1 cellular context compared by ENCODE assay signal in the genomic region with DNA sequence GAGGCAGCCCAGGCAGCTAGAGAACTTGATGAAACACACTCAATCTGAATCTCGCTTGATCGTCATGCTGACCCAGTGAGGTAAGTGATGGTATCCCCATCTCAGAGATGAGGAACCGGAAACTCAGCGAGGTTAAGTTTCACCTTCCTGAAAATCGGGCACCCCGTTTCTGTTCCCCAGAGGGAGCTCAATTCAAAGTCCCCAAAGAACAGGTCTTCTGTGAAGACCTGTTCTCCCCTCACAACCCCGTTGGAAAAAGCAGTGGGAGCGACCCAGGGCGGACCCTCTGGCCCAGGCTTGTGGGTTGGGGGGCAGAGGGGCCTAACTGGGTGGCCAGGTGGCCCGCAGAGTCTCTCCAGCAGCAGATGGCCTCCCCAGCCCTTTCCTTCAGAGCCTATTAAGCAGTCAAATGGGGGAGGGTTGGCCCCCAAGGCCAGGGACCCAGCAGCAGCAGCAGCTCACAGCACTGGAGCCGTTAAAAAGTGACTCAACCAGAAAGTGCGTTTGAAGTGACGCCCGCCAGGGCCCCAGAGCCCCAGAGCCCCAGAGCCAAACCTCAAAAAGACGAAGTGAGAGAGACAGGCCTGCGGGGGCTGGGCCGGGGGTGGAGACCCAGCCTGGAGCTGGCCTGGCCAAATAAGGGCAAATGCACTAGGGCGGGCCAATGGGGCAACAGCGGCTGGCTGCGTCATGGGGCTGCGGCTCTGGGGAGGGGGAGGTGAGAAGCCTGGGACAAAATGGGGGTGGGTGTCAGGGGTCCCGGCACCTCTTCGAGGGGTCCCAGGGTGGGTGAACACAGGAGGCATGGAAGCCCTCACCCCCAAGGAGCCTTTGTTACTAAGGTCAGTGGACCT.
A peak's percentile ranks its signal among the peaks of the same experiment; 100 is the strongest.
TF ChIP-seq lines count a peak whose summit lies in the region.

No MANE protein-coding gene starts in this region.

TF ChIP-seq in HepG2, 621 proteins besides CTCF, POLR2A, EP300 and RAD21 (continued from another document and continues in another):
- TF ChIP-seq THAP9 (CRISPR knock-in tag; IDR thresholded peaks at IDR 0.05; ENCODE audit: borderline replicate concordance): 0 out of 2 replicates have a peak, but pooled peaks have one; percentile 39
- TF ChIP-seq PHB2 (IDR thresholded peaks at IDR 0.05; ENCODE audit: partially characterized antibody): no peak
- peak; percentile 67 for TF ChIP-seq ZNF280B (CRISPR knock-in tag; IDR thresholded peaks at IDR 0.05; ENCODE audit: borderline replicate concordance)
- no peak for TF ChIP-seq E2F1 (CRISPR knock-in tag; IDR thresholded peaks at IDR 0.05)
- TF ChIP-seq, protein P1, sequence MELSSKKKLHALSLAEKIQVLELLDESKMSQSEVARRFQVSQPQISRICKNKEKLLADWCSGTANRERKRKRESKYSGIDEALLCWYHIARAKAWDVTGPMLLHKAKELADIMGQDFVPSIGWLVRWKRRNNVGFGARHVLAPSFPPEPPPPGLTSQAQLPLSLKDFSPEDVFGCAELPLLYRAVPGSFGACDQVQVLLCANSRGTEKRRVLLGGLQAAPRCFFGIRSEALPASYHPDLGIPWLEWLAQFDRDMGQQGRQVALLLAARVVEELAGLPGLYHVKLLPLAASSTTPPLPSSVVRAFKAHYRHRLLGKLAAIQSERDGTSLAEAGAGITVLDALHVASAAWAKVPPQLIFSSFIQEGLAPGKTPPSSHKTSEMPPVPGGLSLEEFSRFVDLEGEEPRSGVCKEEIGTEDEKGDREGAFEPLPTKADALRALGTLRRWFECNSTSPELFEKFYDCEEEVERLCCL (CRISPR knock-in tag; IDR thresholded peaks at IDR 0.05; ENCODE audit: borderline replicate concordance): 0 out of 2 replicates have a peak, but pooled peaks have one; percentile 46
- no peak for TF ChIP-seq YY1 (IDR thresholded peaks at IDR 0.05; ENCODE audit: insufficient read depth, insufficient replicate concordance, low read depth, low read length)
- TF ChIP-seq, protein P2, sequence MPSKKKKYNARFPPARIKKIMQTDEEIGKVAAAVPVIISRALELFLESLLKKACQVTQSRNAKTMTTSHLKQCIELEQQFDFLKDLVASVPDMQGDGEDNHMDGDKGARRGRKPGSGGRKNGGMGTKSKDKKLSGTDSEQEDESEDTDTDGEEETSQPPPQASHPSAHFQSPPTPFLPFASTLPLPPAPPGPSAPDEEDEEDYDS (CRISPR knock-in tag; IDR thresholded peaks at IDR 0.05): 0 out of 2 replicates have a peak, but pooled peaks have one; percentile 33
- TF ChIP-seq ZNF234 (CRISPR knock-in tag; conservative IDR thresholded peaks at IDR 0.05): no peak
- 0 out of 2 replicates have a peak, but pooled peaks have one; percentile 25 for TF ChIP-seq MEIS1 (CRISPR knock-in tag; IDR thresholded peaks at IDR 0.05; ENCODE audit: borderline replicate concordance)
- no peak for TF ChIP-seq ZNF615 (CRISPR knock-in tag; IDR thresholded peaks at IDR 0.05; ENCODE audit: borderline replicate concordance)
- TF ChIP-seq PRDM15 (CRISPR knock-in tag; IDR thresholded peaks at IDR 0.05): no peak
- TF ChIP-seq ZBTB38 (CRISPR knock-in tag; IDR thresholded peaks at IDR 0.05): 0 out of 2 replicates have a peak, but pooled peaks have one; percentile 15
- no peak for TF ChIP-seq KDM5A (IDR thresholded peaks at IDR 0.05; ENCODE audit: borderline replicate concordance, low read length)
- TF ChIP-seq GPN1 (CRISPR knock-in tag; IDR thresholded peaks at IDR 0.05; ENCODE audit: borderline replicate concordance): no peak
- 0 out of 2 replicates have a peak, but pooled peaks have one; percentile 59 for TF ChIP-seq YEATS2 (CRISPR knock-in tag; IDR thresholded peaks at IDR 0.05; ENCODE audit: borderline replicate concordance)
- TF ChIP-seq, protein P3, sequence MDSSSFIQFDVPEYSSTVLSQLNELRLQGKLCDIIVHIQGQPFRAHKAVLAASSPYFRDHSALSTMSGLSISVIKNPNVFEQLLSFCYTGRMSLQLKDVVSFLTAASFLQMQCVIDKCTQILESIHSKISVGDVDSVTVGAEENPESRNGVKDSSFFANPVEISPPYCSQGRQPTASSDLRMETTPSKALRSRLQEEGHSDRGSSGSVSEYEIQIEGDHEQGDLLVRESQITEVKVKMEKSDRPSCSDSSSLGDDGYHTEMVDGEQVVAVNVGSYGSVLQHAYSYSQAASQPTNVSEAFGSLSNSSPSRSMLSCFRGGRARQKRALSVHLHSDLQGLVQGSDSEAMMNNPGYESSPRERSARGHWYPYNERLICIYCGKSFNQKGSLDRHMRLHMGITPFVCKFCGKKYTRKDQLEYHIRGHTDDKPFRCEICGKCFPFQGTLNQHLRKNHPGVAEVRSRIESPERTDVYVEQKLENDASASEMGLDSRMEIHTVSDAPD (CRISPR knock-in tag; IDR thresholded peaks at IDR 0.05): no peak
- 0 out of 2 replicates have a peak, but pooled peaks have one; percentile 34 for TF ChIP-seq ZFP1 (CRISPR knock-in tag; IDR thresholded peaks at IDR 0.05)
- TF ChIP-seq ATF7-NPFF (CRISPR knock-in tag; IDR thresholded peaks at IDR 0.05; ENCODE audit: low read depth): no peak
- TF ChIP-seq ZNF230 (CRISPR knock-in tag; IDR thresholded peaks at IDR 0.05): no peak
- TF ChIP-seq ZNF281 (CRISPR knock-in tag; IDR thresholded peaks at IDR 0.05; ENCODE audit: borderline replicate concordance): peak; percentile 65; the same call in 1 of the 2 replicates
- no peak for TF ChIP-seq ZNF7 (CRISPR knock-in tag; IDR thresholded peaks at IDR 0.05)
- no peak for TF ChIP-seq ZNF577 (CRISPR knock-in tag; IDR thresholded peaks at IDR 0.05; ENCODE audit: borderline replicate concordance, low read depth)
- TF ChIP-seq ZNF605 (CRISPR knock-in tag; IDR thresholded peaks at IDR 0.05): no peak; the same call in 1 of the 2 replicates
- no peak for TF ChIP-seq ZNF331 (CRISPR knock-in tag; IDR thresholded peaks at IDR 0.05)
- no peak for TF ChIP-seq NR1H2 (CRISPR knock-in tag; IDR thresholded peaks at IDR 0.05; ENCODE audit: borderline replicate concordance, low read depth)
- no peak for TF ChIP-seq MBNL3 (CRISPR knock-in tag; conservative IDR thresholded peaks at IDR 0.05)
- no peak for TF ChIP-seq GFI1 (CRISPR knock-in tag; IDR thresholded peaks at IDR 0.05; ENCODE audit: borderline replicate concordance)
- TF ChIP-seq ZNF674 (CRISPR knock-in tag; IDR thresholded peaks at IDR 0.05; ENCODE audit: low read depth): no peak
- TF ChIP-seq CCDC6 (CRISPR knock-in tag; IDR thresholded peaks at IDR 0.05): no peak
- TF ChIP-seq ARNT2 (CRISPR knock-in tag; IDR thresholded peaks at IDR 0.05; ENCODE audit: low read depth): no peak; the same call in 1 of the 2 replicates
- 0 out of 2 replicates have a peak, but pooled peaks have one; percentile 61 for TF ChIP-seq ZSCAN30 (CRISPR knock-in tag; IDR thresholded peaks at IDR 0.05)
- TF ChIP-seq ZNF317 (CRISPR knock-in tag; IDR thresholded peaks at IDR 0.05): no peak
